In the genomic region with DNA sequence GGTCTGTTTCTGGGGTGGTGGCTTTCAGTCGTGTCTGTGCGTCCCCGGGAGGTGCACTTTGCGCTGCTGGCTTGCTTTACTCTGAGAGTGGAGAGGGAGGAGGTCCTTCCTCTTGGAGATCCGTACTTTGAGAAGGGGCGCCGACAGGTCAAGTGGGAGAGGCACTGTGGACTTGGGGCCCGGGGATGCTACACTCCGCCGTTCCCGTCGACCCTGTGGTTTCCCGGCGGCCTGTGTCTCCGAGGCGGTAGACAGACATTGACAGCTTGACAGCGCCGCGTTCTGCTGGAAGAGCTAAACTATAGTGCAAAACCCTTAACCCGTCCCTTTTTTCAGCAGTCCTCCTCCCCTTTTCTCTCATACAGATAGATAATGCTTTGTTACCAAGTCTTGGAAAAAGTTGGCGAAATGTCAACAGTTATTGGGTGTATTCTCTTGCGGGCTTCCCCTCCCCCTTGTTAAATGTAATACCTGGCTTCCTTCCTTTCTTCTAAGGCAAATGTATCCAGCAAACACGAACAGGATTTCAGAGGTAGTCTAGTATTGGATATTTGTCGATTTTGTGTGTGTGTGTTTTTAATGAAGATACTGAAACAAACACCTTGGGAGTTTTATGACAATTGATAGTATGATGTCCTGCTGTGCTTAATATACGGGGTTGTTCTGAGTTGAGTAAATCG, we compare ENCODE assay signal across 8 cellular contexts. TPM values are rescaled to one million over a fixed set of nuclear protein-coding genes. Genes with fewer than 3 reads are reported as not detected.
A peak's percentile ranks its signal among the peaks of the same experiment; 100 is the strongest.
DNase-seq lines count a peak whose midpoint lies in the region; ATAC-seq lines count a peak whose summit lies in the region.

No MANE protein-coding gene starts in this region.

- H4K91ac ChIP-seq in mesenchymal stem cell (ENCODE audit: low read length): peak overlapping the region; percentile 92

- peak overlapping the region; percentile 64 for H2BK120ac ChIP-seq in mesenchymal stem cell (ENCODE audit: low read depth, low read length)

- H3K9me3 ChIP-seq in endocrine pancreas (ENCODE audit: control insufficient read depth, low read length): no peaks in the 10 kb centered on the region
- H3K9me3 ChIP-seq in mesenchymal stem cell (ENCODE audit: control insufficient read depth, low read length): no peaks in the 10 kb centered on the region

- peak overlapping the region; percentile 95 to 100 for H3K4ac ChIP-seq in mesenchymal stem cell (ENCODE audit: low read depth in 1 of 2, low read length in 2 of 2)

- peak; percentile 11 for ATAC-seq in stimulated activated naive CD8-positive, alpha-beta T cell treated with anti-CD3 and anti-CD28 coated beads, Interleukin-15, amount 100 ng/mL, for 72 hours

- peak overlapping the region; percentile 92 to 98 for H3K18ac ChIP-seq in mesenchymal stem cell (ENCODE audit: low read depth in 1 of 2, low read length in 2 of 2)

- peak overlapping the region; percentile 57 to 69 for H2BK12ac ChIP-seq in mesenchymal stem cell (ENCODE audit: low read length in 2 of 2)

- H3K4me1 Mint-ChIP-seq in stimulated activated naive CD8-positive, alpha-beta T cell treated with anti-CD3 and anti-CD28 coated beads, Interleukin-15, amount 100 ng/mL, for 72 hours: peaks cover 26% of the 10 kb centered on the region

- peak overlapping the region in 1 of 2 experiments; percentile 50 for H3K23ac ChIP-seq in mesenchymal stem cell (ENCODE audit: low read length in 2 of 2)

- H4K8ac ChIP-seq in mesenchymal stem cell (ENCODE audit: low read length): peak overlapping the region; percentile 66

- no peak overlapping the region for H2AFZ ChIP-seq in mesenchymal stem cell (ENCODE audit: low read depth, low read length)

- H3K79me1 ChIP-seq in mesenchymal stem cell (replicated peaks; ENCODE audit: low read length, poor library complexity, severe bottlenecking): no peaks in the 10 kb centered on the region

- no peaks in the 10 kb centered on the region for H3K36me3 ChIP-seq in endocrine pancreas (ENCODE audit: control insufficient read depth, insufficient read depth, low read length)
- H3K36me3 ChIP-seq in mesenchymal stem cell (ENCODE audit: control insufficient read depth in 1 of 2, insufficient read depth in 2 of 2, low read depth in 1 of 2, low read length in 2 of 2): peaks cover 0 to 32% of the 10 kb centered on the region in 2 experiments

- H3K27me3 ChIP-seq in endocrine pancreas (ENCODE audit: control insufficient read depth, insufficient read depth, low read length) (peaks cover under 1% of the 10 kb centered on the region), mesenchymal stem cell (ENCODE audit: control insufficient read depth in 1 of 2, insufficient read depth in 1 of 2, low read length in 2 of 2) (no peaks in the 10 kb centered on the region)

- peak overlapping the region; percentile 73 to 82 for H3K27ac Mint-ChIP-seq in stimulated activated naive CD8-positive, alpha-beta T cell treated with anti-CD3 and anti-CD28 coated beads, Interleukin-15, amount 100 ng/mL, for 72 hours

- H3K4me3 ChIP-seq in endocrine pancreas (ENCODE audit: control insufficient read depth, insufficient read depth, low read length) (peak overlapping the region; percentile 76), mesenchymal stem cell (ENCODE audit: insufficient read depth in 1 of 2, low read depth in 1 of 2, low read length in 2 of 2) (peak overlapping the region; percentile 74 to 93)

- no peak overlapping the region for H2BK15ac ChIP-seq in mesenchymal stem cell (ENCODE audit: low read depth, poor library complexity, severe bottlenecking)

- peak overlapping the region in 1 of 2 experiments; percentile 98 for H3K14ac ChIP-seq in mesenchymal stem cell (ENCODE audit: low read length in 2 of 2)

- H3K9ac ChIP-seq in endocrine pancreas (ENCODE audit: control insufficient read depth, insufficient read depth, low read length) (peak overlapping the region; percentile 89), mesenchymal stem cell (ENCODE audit: low read length) (peak overlapping the region; percentile 93)

- H2AK5ac ChIP-seq in mesenchymal stem cell (ENCODE audit: low read length, severe bottlenecking): no peak overlapping the region

- no peak overlapping the region for H2BK5ac ChIP-seq in mesenchymal stem cell (ENCODE audit: low read depth, low read length, poor library complexity, severe bottlenecking)

- peak overlapping the region; percentile 95 for H3K27ac ChIP-seq in mesenchymal stem cell (ENCODE audit: low read length, poor library complexity, severe bottlenecking)

- H3K4me1 ChIP-seq in endocrine pancreas (ENCODE audit: control insufficient read depth, insufficient read depth, low read length) (no peaks in the 10 kb centered on the region), mesenchymal stem cell (ENCODE audit: control insufficient read depth, insufficient read depth, low read depth, low read length) (peaks cover 12% of the 10 kb centered on the region)

- peak overlapping the region; percentile 97 to 98 for H3K4me3 Mint-ChIP-seq in stimulated activated naive CD8-positive, alpha-beta T cell treated with anti-CD3 and anti-CD28 coated beads, Interleukin-15, amount 100 ng/mL, for 72 hours

- peaks cover 38% of the 10 kb centered on the region for H3K27me3 Mint-ChIP-seq in stimulated activated naive CD8-positive, alpha-beta T cell treated with anti-CD3 and anti-CD28 coated beads, Interleukin-15, amount 100 ng/mL, for 72 hours

- DNase-seq in NCI-H345 (lab: John Stamatoyannopoulos, UW): peak; percentile 42
- no peak for DNase-seq in NCI-H345 treated with DMSO at 0.1 percent for 48 hours (lab: John Stamatoyannopoulos, UW; ENCODE audit: unreplicated experiment)
- DNase-seq in NCI-H146 (lab: John Stamatoyannopoulos, UW): peak; percentile 59
- DNase-seq in activated CD4-positive, alpha-beta T cell treated with anti-CD3 and anti-CD28 coated beads, Interleukin-2, amount 50 U/mL, for 4 hours: peak; percentile 11 to 35
- DNase-seq in mesenchymal stem cell: peak; percentile 58
- peak; percentile 39 to 41 for DNase-seq in stimulated activated naive CD8-positive, alpha-beta T cell treated with anti-CD3 and anti-CD28 coated beads, Interleukin-15, amount 100 ng/mL, for 72 hours
- no peak for DNase-seq in GF-D8 (lab: John Stamatoyannopoulos, UW)

- WGBS in mesenchymal stem cell: 9% methylated on average over 20 of the region's 26 CpGs

- no peaks in the 10 kb centered on the region for H3K9me3 Mint-ChIP-seq in stimulated activated naive CD8-positive, alpha-beta T cell treated with anti-CD3 and anti-CD28 coated beads, Interleukin-15, amount 100 ng/mL, for 72 hours

- H3K4me2 ChIP-seq in mesenchymal stem cell (ENCODE audit: low read length, poor library complexity, severe bottlenecking): peak overlapping the region; percentile 79

RNA-seq across cellular contexts. Expression of gene TPM1, which starts 6.6 kb away (rescaled TPM):
- polyA plus RNA-seq in mesenchymal stem cell (2013, experiment 1 of 2): 825 TPM
- 826 TPM for polyA plus RNA-seq in mesenchymal stem cell (2013, experiment 2 of 2)

Comparison
In these comparisons a context has a peak if more than half of its experiments do, and no peak if none do; other contexts are left out.
1. DNase-seq: peak in NCI-H345 (single experiment), NCI-H146 (single experiment), activated CD4-positive, alpha-beta T cell treated with anti-CD3 and anti-CD28 coated beads, Interleukin-2, amount 50 U/mL, for 4 hours (2 of 2), mesenchymal stem cell (single experiment) and stimulated activated naive CD8-positive, alpha-beta T cell treated with anti-CD3 and anti-CD28 coated beads, Interleukin-15, amount 100 ng/mL, for 72 hours (2 of 2); none in NCI-H345 treated with DMSO at 0.1 percent for 48 hours (single experiment) and GF-D8 (single experiment).